In the genomic region with DNA sequence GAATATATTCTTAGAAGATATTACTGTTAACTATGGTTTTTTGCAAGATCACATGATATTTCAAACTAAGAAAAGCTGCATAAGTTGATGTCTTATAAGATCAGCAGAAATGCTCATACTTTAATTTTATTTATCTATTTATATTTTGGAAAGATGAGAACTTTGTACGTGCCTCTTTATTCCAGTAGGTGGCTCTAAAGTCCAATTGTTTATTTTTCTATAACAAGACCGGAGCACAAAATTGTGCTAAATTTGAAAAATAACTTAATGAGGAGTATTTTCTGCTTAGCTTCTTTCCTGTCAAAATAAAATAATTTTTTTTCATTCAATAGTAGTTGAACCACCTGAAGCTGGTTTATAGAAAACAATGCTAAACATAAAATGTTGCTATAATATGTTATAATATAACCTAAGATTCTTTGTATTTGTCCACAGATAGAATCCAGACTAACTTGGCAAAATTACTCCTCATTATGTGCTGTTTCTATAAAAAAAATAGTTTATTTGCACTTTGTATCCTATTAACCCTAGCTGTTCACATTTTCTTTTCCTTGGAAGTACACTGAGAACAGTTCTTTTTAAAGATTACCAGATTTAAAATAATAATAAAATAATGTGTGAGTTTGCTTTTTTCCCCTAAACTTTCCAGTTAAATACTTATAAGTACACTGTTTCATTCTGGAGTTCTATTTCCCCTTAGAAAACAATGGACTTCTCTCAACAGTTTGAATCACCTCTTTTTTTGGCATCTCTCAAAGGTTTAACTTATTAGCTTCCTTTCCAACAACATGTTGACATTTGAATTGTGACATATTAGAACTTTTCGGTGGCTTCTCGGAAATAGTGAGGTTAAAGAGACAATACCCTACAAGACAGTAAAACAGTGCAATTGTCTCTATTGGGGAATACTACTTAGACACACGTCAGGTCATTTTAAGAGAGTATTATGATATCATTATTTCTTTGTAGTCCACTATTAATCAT, we compare ENCODE assay signal across 9 cellular contexts.
DNase-seq lines count a peak whose midpoint lies in the region; ATAC-seq, FAIRE-seq and TF ChIP-seq lines count a peak whose summit lies in the region.
"Had no signal": no experiment of that assay in that cellular context is flagged by ENCODE, and none has a peak within 500 bp of the region (broad histone marks: within the 10 kb centered on the region; RNA-seq: fewer than 3 reads in every experiment).

No MANE protein-coding gene starts in this region.

- H3K4me3 ChIP-seq in bronchial epithelial cell (ENCODE audit: low read depth, low read length) = no peak overlapping the region

- H3K36me3 Mint-ChIP-seq in nephron (ENCODE audit: low read depth) = peaks cover 27% of the 10 kb centered on the region

- no peak for ATAC-seq in GM21717 (IDR thresholded peaks at IDR 0.05; ENCODE audit: unreplicated experiment)
- ATAC-seq in HG03354 (IDR thresholded peaks at IDR 0.05; ENCODE audit: poor library complexity, severe bottlenecking, unreplicated experiment) = no peak

- DNase-seq in D721Med (ENCODE audit: insufficient read length, low spot score) = no peak
- peak; percentile 67 for DNase-seq in bronchial epithelial cell (ENCODE audit: low read depth)
- DNase-seq in ureter (ENCODE audit: low spot score) = no peak
- DNase-seq in iPS-NIHi11 (ENCODE audit: low spot score) = no peak

- peak overlapping the region in 1 of 3 experiments; percentile 26 for H3K27ac Mint-ChIP-seq in nephron
- H3K27ac Mint-ChIP-seq: T-helper 2 cell treated with Interferon-gamma antibody and Interleukin-4, amounts not matched to agents 5 μg/mL and 100 μg/mL, for 36 hours had no signal

- TF ChIP-seq CTCF in D721Med (IDR thresholded peaks at IDR 0.05; ENCODE audit: insufficient read depth, missing control alignments) = peak; percentile 31
- TF ChIP-seq CTCF in LNCAP (IDR thresholded peaks at IDR 0.05) = peak; percentile 67
- peak; percentile 20 for TF ChIP-seq CTCF in bronchial epithelial cell (IDR thresholded peaks at IDR 0.05; ENCODE audit: insufficient read depth, low read length, severe bottlenecking)
- peak; percentile 48 to 64 (median 55) for TF ChIP-seq CTCF in nephron (IDR thresholded peaks at IDR 0.05; ENCODE audit: unreplicated experiment in 3 of 3)

- no peaks in the 10 kb centered on the region for H3K27me3 ChIP-seq in bronchial epithelial cell (ENCODE audit: control insufficient read depth, insufficient read depth, low read length)

- FAIRE-seq in D721Med (lab: Jason Lieb, UNC) = no peak
- no peak for FAIRE-seq in bronchial epithelial cell (lab: Jason Lieb, UNC)

- no peaks in the 10 kb centered on the region for H3K9me3 Mint-ChIP-seq in nephron
- H3K9me3 Mint-ChIP-seq: T-helper 2 cell treated with Interferon-gamma antibody and Interleukin-4, amounts not matched to agents 5 μg/mL and 100 μg/mL, for 36 hours had no signal

- no peaks in the 10 kb centered on the region for H3K4me1 Mint-ChIP-seq in nephron

- peak overlapping the region in 1 of 3 experiments; percentile 0 for H3K4me3 Mint-ChIP-seq in nephron
- H3K4me3 Mint-ChIP-seq: T-helper 2 cell treated with Interferon-gamma antibody and Interleukin-4, amounts not matched to agents 5 μg/mL and 100 μg/mL, for 36 hours had no signal

- peaks cover 47% of the 10 kb centered on the region for H3K27me3 Mint-ChIP-seq in nephron (ENCODE audit: low read depth)

- no peaks in the 10 kb centered on the region for H3K36me3 ChIP-seq in bronchial epithelial cell (ENCODE audit: control insufficient read depth, insufficient read depth, low read length)
